In genomic region chr17:76943202-76943601, GRCh38 we compare ENCODE assay signal across 27 cellular contexts.
"Had no signal": no experiment of that assay in that cellular context is flagged by ENCODE, and none has a peak within 500 bp of the region (broad histone marks: within the 10 kb centered on the region; RNA-seq: fewer than 3 reads in every experiment).

No MANE protein-coding gene starts in this region.

- H3K9me3 ChIP-seq: adrenal gland, body of pancreas, esophagus squamous epithelium, gastroesophageal sphincter had no signal

- H3K4me1 ChIP-seq: adrenal gland, body of pancreas, esophagus squamous epithelium, gastroesophageal sphincter had no signal

- H3K27ac ChIP-seq: adrenal gland, body of pancreas, epithelial cell of prostate, esophagus squamous epithelium, gastroesophageal sphincter had no signal

- DNase-seq: activated CD4-positive, alpha-beta memory T cell treated with anti-CD3 and anti-CD28 coated beads for 36 hours; activated CD4-positive, alpha-beta T cell treated with anti-CD3 and anti-CD28 coated beads for 36 hours; activated CD4-positive, alpha-beta T cell treated with anti-CD3 and anti-CD28 coated beads, Interleukin-2, amount 10 ng/mL, durations not matched to agents 24 days and 14 days; activated CD4-positive, CD25-positive, alpha-beta regulatory T cell; activated CD4-positive, CD25-positive, alpha-beta regulatory T cell treated with anti-CD3 and anti-CD28 coated beads, Interleukin-2, amount 50 U/mL, for 72 hours; activated CD8-positive, alpha-beta memory T cell treated with anti-CD3 and anti-CD28 coated beads, Interleukin-2, amount 10 ng/mL, durations not matched to agents 7 days and 5 days; activated CD8-positive, alpha-beta memory T cell treated with anti-CD3 and anti-CD28 coated beads, Interleukin-2, amount 50 U/mL, for 4 hours; activated CD8-positive, alpha-beta T cell treated with anti-CD3 and anti-CD28 coated beads, Interleukin-2, amount 10 ng/mL, durations not matched to agents 7 days and 5 days; activated effector memory CD4-positive, alpha-beta T cell treated with anti-CD3 and anti-CD28 coated beads, Interleukin-2, amount 50 U/mL, for 16 hours; activated naive CD4-positive, alpha-beta T cell treated with anti-CD3 and anti-CD28 coated beads for 36 hours; activated naive CD8-positive, alpha-beta T cell treated with anti-CD3 and anti-CD28 coated beads for 36 hours; activated naive CD8-positive, alpha-beta T cell treated with anti-CD3 and anti-CD28 coated beads, Interleukin-2, amount 50 U/mL, for 24 hours; activated T-cell treated with anti-CD3 and anti-CD28 coated beads, Interleukin-2, amount 50 U/mL, for 1 hour; activated T-cell treated with anti-CD3 and anti-CD28 coated beads, Interleukin-2, amount 50 U/mL, for 48 hours; adrenal gland; amygdala; aorta; body of pancreas; cortex of kidney; dermis blood vessel endothelial cell; effector CD8-positive, alpha-beta T cell; esophagus squamous epithelium; foreskin melanocyte; T-helper 17 cell; T1000 had no signal

- H3K4me3 ChIP-seq: adrenal gland, body of pancreas, esophagus squamous epithelium, gastroesophageal sphincter had no signal

- H3K27me3 ChIP-seq: adrenal gland had no signal

- H3K36me3 ChIP-seq: adrenal gland, esophagus squamous epithelium, gastroesophageal sphincter had no signal
